In genomic region chr17:42980766-42981397, GRCh38 we compare ENCODE assay signal across 8 cellular contexts. TPM values are rescaled to one million over a fixed set of nuclear protein-coding genes. Genes with fewer than 3 reads are reported as not detected.
DNase-seq lines count a peak whose midpoint lies in the region; ATAC-seq and TF ChIP-seq lines count a peak whose summit lies in the region.

No MANE protein-coding gene starts in this region.

- ATAC-seq in GM19395 (IDR thresholded peaks at IDR 0.05; ENCODE audit: unreplicated experiment): peak; percentile 44

- 1% methylated on average over 43 of the region's 67 CpGs; no CpG with 5 or more reads in 1 of the 2 donors for WGBS in transverse colon (ENCODE audit: low coverage in 1 of 2), 2 donors

- no peaks in the 10 kb centered on the region for H3K27me3 ChIP-seq in neutrophil
- H3K27me3 ChIP-seq in transverse colon: no peaks in the 10 kb centered on the region

- peaks cover 56 to 60% of the 10 kb centered on the region in 2 experiments for H3K4me1 ChIP-seq in neutrophil (ENCODE audit: control insufficient read depth in 1 of 2, insufficient read depth in 1 of 2, low read depth in 1 of 2, low read length in 1 of 2)
- H3K4me1 ChIP-seq in transverse colon: peaks cover 14 to 43% (median 35%) of the 10 kb centered on the region in 4 donors

- H3K4me3 ChIP-seq in fibroblast of villous mesenchyme (ENCODE audit: low read depth, low read length) (peak overlapping the region; percentile 70), neutrophil (ENCODE audit: low read depth in 1 of 2, low read length in 1 of 2) (peak overlapping the region; percentile 85 to 96), transverse colon (peak overlapping the region; percentile 45 to 98 (median 81))

- no peak; the same call in 1 of the 2 replicates for TF ChIP-seq CTCF in C4-2B (conservative IDR thresholded peaks at IDR 0.05)
- TF ChIP-seq CTCF in fibroblast of villous mesenchyme (IDR thresholded peaks at IDR 0.05; ENCODE audit: insufficient read depth, low read depth, low read length): no peak
- peak; percentile 64 for TF ChIP-seq CTCF in neutrophil (IDR thresholded peaks at IDR 0.05)
- TF ChIP-seq CTCF in transverse colon (IDR thresholded peaks at IDR 0.05): peak in 2 of 5 experiments; percentile 25 to 60

- no peak for TF ChIP-seq EP300 in transverse colon (IDR thresholded peaks at IDR 0.05; ENCODE audit: low read depth)

- DNase-seq in HT1080 (ENCODE audit: low read depth) (peak; percentile 55), RPMI8226 (peak; percentile 88), fibroblast of villous mesenchyme (ENCODE audit: low read depth) (peak; percentile 52), transverse colon (peak; percentile 71)
- DNase-seq in activated T-helper 9 cell treated with anti-CD3 and anti-CD28 coated beads, Interleukin-2, amount 50 U/mL, for 16 hours (ENCODE audit: low read depth): peak; percentile 35

- intact Hi-C loops in transverse colon (cut with DNase I; ENCODE audit: low total_unique reads): no loop called here

- H3K27ac ChIP-seq in C4-2B (peak overlapping the region; percentile 98), neutrophil (peak overlapping the region; percentile 99), transverse colon (peak overlapping the region; percentile 92 to 99 (median 94))

- peak; percentile 44 for TF ChIP-seq POLR2A in transverse colon (IDR thresholded peaks at IDR 0.05)

- H3K9me3 ChIP-seq in neutrophil: no peaks in the 10 kb centered on the region
- no peaks in the 10 kb centered on the region for H3K9me3 ChIP-seq in transverse colon

- H3K36me3 ChIP-seq in neutrophil: no peaks in the 10 kb centered on the region
- peaks cover 0 to 2% (median 0%) of the 10 kb centered on the region in 4 donors for H3K36me3 ChIP-seq in transverse colon

- in situ Hi-C loops in transverse colon (cut with MboI; ENCODE audit: low pct_ligation_motif_present in 1 of 4, low pct_unique_long_range_greater_than_20kb in 1 of 4, low sequenced_read_pairs in 3 of 4): no loop called here

RNA-seq across cellular contexts. Expression of gene RUNDC1, which starts 0.5 kb away (rescaled TPM):
- total RNA-seq in HT1080 (2014; rRNA removed; shearing (Covaris generic)): 4.7 and 6.9 TPM in 2 replicates
- polyA plus RNA-seq in HT1080 (2015; cell fraction: cytosol; rRNA removed): 8.1 and 8.7 TPM in 2 replicates
- polyA plus RNA-seq in HT1080 (2015; cell fraction: nucleus; rRNA removed): 13.7 and 14.4 TPM in 2 replicates
- total RNA-seq in fibroblast of villous mesenchyme: 9.3 and 11.2 TPM in 2 replicates
- 10 to 100 TPM; 18.1 to 43.8 (median 27.8) TPM for total RNA-seq in transverse colon

RNA-seq across cellular contexts. Expression of gene PTGES3L, which starts 1.0 kb away (rescaled TPM):
- total RNA-seq in HT1080 (2014; rRNA removed; shearing (Covaris generic)): 0.10 TPM in 1 of 2 replicates, not detected in the other
- polyA plus RNA-seq in HT1080 (2015; cell fraction: cytosol; rRNA removed): 0.17 and 0.41 TPM in 2 replicates
- 0.88 and 1.6 TPM in 2 replicates for polyA plus RNA-seq in HT1080 (2015; cell fraction: nucleus; rRNA removed)
- total RNA-seq in fibroblast of villous mesenchyme (1.3 TPM in 2 replicates), transverse colon (1 to 10 TPM in 3 of 4 donors, not detected in 1; 3.4 to 8.3 (median 5.1) TPM)

RNA-seq across cellular contexts. Expression of gene AARSD1, which starts 16.6 kb away (rescaled TPM):
- 25.2 and 29.2 TPM in 2 replicates for total RNA-seq in HT1080 (2014; rRNA removed; shearing (Covaris generic))
- 28.9 and 32.2 TPM in 2 replicates for polyA plus RNA-seq in HT1080 (2015; cell fraction: cytosol; rRNA removed)
- polyA plus RNA-seq in HT1080 (2015; cell fraction: nucleus; rRNA removed): 49.7 and 57.6 TPM in 2 replicates
- total RNA-seq in fibroblast of villous mesenchyme (16.0 and 16.8 TPM in 2 replicates), transverse colon (10 to 100 TPM in 2 of 4 donors, 1 to 10 TPM in 2; 2.6 to 21.9 (median 9.5) TPM)

RNA-seq across cellular contexts. Expression of gene RPL27, which starts 17.3 kb away (rescaled TPM):
- total RNA-seq in HT1080 (2014; rRNA removed; shearing (Covaris generic)): 2,292 and 3,606 TPM in 2 replicates
- polyA plus RNA-seq in HT1080 (2015; cell fraction: cytosol; rRNA removed): 2,879 and 3,215 TPM in 2 replicates
- polyA plus RNA-seq in HT1080 (2015; cell fraction: nucleus; rRNA removed): 1,022 and 1,110 TPM in 2 replicates
- total RNA-seq in fibroblast of villous mesenchyme: 1,005 and 1,254 TPM in 2 replicates
- 100 to 1,000 TPM; 243 to 836 (median 677) TPM for total RNA-seq in transverse colon

RNA-seq across cellular contexts. Expression of gene IFI35, which starts 25.7 kb away (rescaled TPM):
- total RNA-seq in HT1080 (2014; rRNA removed; shearing (Covaris generic)): 18.7 and 20.1 TPM in 2 replicates
- polyA plus RNA-seq in HT1080 (2015; cell fraction: cytosol; rRNA removed): 21.4 and 22.3 TPM in 2 replicates
- 22.4 and 24.8 TPM in 2 replicates for polyA plus RNA-seq in HT1080 (2015; cell fraction: nucleus; rRNA removed)
- total RNA-seq in fibroblast of villous mesenchyme (31.5 and 34.5 TPM in 2 replicates), transverse colon (10 to 100 TPM; 11.5 to 81.1 (median 47.2) TPM)

Comparison
In these comparisons a context has a peak if more than half of its experiments do, and no peak if none do; other contexts are left out.
1. Peak in every context shown above with its lines: DNase-seq, ATAC-seq, H3K4me3 ChIP-seq and H3K27ac ChIP-seq.
2. DNase-seq: peak in every context shown above with its lines; median percentile 88 in RPMI8226; 71 in transverse colon; 55 in HT1080; 52 in fibroblast of villous mesenchyme; 35 in activated T-helper 9 cell treated with anti-CD3 and anti-CD28 coated beads, Interleukin-2, amount 50 U/mL, for 16 hours.